8 cellular contexts compared by ENCODE assay signal in genomic region chr13:43054803-43055802, GRCh38. TPM values are rescaled to one million over a fixed set of nuclear protein-coding genes. Genes with fewer than 3 reads are reported as not detected.
A peak's percentile ranks its signal among the peaks of the same experiment; 100 is the strongest.
DNase-seq lines count a peak whose midpoint lies in the region; ATAC-seq lines count a peak whose summit lies in the region.

No MANE protein-coding gene starts in this region.

- no peaks in the 10 kb centered on the region for H3K36me3 ChIP-seq in BLaER1
- H3K36me3 ChIP-seq in SJSA1, result 0 out of 2 replicates have a peak, but pooled peaks cover 8% of the 10 kb centered on the region
- no peaks in the 10 kb centered on the region for H3K36me3 ChIP-seq in mucosa of stomach (ENCODE audit: control insufficient read depth, insufficient read depth, low read length)

- H4K20me1 ChIP-seq in BLaER1, result no peaks in the 10 kb centered on the region

- H3K4me2 ChIP-seq in BLaER1, result peak overlapping the region; percentile 85

- DNase-seq in SJSA1 (ENCODE audit: low read depth in 1 of 2, low spot score in 2 of 2) (peak; percentile 68 to 75), epidermal melanocyte (ENCODE audit: insufficient read length, low spot score) (peak; percentile 29)

- H3K4me3 ChIP-seq in BLaER1, result peak overlapping the region; percentile 61
- H3K4me3 ChIP-seq in SJSA1, result peak overlapping the region; percentile 38
- H3K4me3 ChIP-seq in mucosa of stomach (ENCODE audit: low read length), result peak overlapping the region; percentile 32

- ATAC-seq in GM21723 (IDR thresholded peaks at IDR 0.05; ENCODE audit: unreplicated experiment), result peak; percentile 66
- no peak for ATAC-seq in HG03196 (IDR thresholded peaks at IDR 0.05; ENCODE audit: unreplicated experiment)
- no peak for ATAC-seq in GM21526 (IDR thresholded peaks at IDR 0.05; ENCODE audit: low FRiP score, unreplicated experiment)
- no peak for ATAC-seq in HG03039 (IDR thresholded peaks at IDR 0.05; ENCODE audit: unreplicated experiment)

- H3K9me3 ChIP-seq in BLaER1 (peaks cover 7% of the 10 kb centered on the region; the same call in 1 of the 2 replicates), SJSA1 (replicated peaks) (no peaks in the 10 kb centered on the region), mucosa of stomach (ENCODE audit: control insufficient read depth, low read length) (no peaks in the 10 kb centered on the region)

- no peaks in the 10 kb centered on the region for H3K27me3 ChIP-seq in BLaER1
- no peaks in the 10 kb centered on the region for H3K27me3 ChIP-seq in SJSA1 (replicated peaks)
- H3K27me3 ChIP-seq in mucosa of stomach (ENCODE audit: control insufficient read depth, insufficient read depth, low read length), result no peaks in the 10 kb centered on the region

- H3K9ac ChIP-seq in BLaER1, result peak overlapping the region; percentile 74
- peak overlapping the region; percentile 75 for H3K9ac ChIP-seq in mucosa of stomach (ENCODE audit: low read length)

- peaks cover 50% of the 10 kb centered on the region for H3K4me1 ChIP-seq in BLaER1
- H3K4me1 ChIP-seq in SJSA1 (replicated peaks), result peaks cover 55% of the 10 kb centered on the region
- H3K4me1 ChIP-seq in mucosa of stomach (ENCODE audit: control insufficient read depth, insufficient read depth, low read length), result peaks cover 32% of the 10 kb centered on the region

- H3K27ac ChIP-seq in BLaER1 (peak overlapping the region; percentile 66; the same call in 1 of the 2 replicates), SJSA1 (peak overlapping the region; percentile 92)

RNA-seq across cellular contexts. Expression of gene DNAJC15, which starts 31.7 kb away (rescaled TPM):
- total RNA-seq in SJSA1 (2014; rRNA removed; shearing (Covaris generic)), result 20.7 and 25.2 TPM in 2 replicates
